Comparison of ENCODE assay signal across 10 cellular contexts in the genomic region with DNA sequence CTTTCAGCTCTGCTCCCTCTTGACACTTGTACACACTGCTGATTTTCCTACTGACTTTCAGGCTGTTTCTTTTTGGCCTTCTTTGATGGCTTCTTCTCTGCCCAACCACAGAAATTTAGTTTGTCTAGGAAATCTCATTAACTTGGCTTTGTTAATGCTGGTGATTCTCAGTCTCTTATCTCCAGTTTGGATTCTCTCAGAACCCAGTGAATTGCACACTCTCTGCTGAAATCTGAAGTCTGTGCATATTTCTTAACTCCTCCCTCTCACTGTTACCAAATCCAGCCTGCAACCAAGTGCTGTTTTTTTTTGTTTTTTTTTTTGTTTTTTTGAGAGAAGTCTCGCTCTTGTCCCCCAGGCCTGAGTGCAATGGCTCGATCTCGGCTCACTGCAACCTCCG.
DNase-seq lines count a peak whose midpoint lies in the region; ATAC-seq, FAIRE-seq and TF ChIP-seq lines count a peak whose summit lies in the region.
"Had no signal": no experiment of that assay in that cellular context is flagged by ENCODE, and none has a peak within 500 bp of the region (broad histone marks: within the 10 kb centered on the region; RNA-seq: fewer than 3 reads in every experiment).

No MANE protein-coding gene starts in this region.

- CTCF ChIA-PET in activated B cell treated with CpG ODN at 0.5 μM for 24 hours (lab: Charles Lee) = interaction anchor here (1.0 to 2.6 kb wide), 12 partner anchors 7 to 219 kb away, joined by 3 to 43 read pairs (median 5); partner anchors contain the start of genes CDC42SE2 and HINT1

- H3K79me2 ChIP-seq in KMS-11 (ENCODE audit: insufficient read depth, low read depth) (peaks cover 42% of the 10 kb centered on the region), hepatocyte (peaks cover 43% of the 10 kb centered on the region)

- H3K9me2 ChIP-seq in hepatocyte (replicated peaks; ENCODE audit: insufficient read depth) = no peaks in the 10 kb centered on the region

- H3K36me3 ChIP-seq in KMS-11 (ENCODE audit: insufficient read depth) (no peaks in the 10 kb centered on the region), hepatocyte (replicated peaks; ENCODE audit: insufficient read depth, low read depth) (no peaks in the 10 kb centered on the region)

- H2AFZ ChIP-seq in KMS-11 (ENCODE audit: low read depth) (no peak overlapping the region), hepatocyte (no peak overlapping the region)

- H3K27ac Mint-ChIP-seq in activated B cell treated with CpG ODN at 0.5 μM for 24 hours = peak overlapping the region; percentile 98
- H3K27ac Mint-ChIP-seq in stimulated activated naive B cell treated with anti-CD40 and anti-IgM and Interleukin-4, amounts not matched to agents 10 μg/mL and 1 μg/mL and 100 μg/mL, for 72 hours = peak overlapping the region; percentile 95

- no peaks in the 10 kb centered on the region for H4K20me1 ChIP-seq in KMS-11 (ENCODE audit: insufficient read depth)
- H4K20me1 ChIP-seq in hepatocyte (ENCODE audit: insufficient read depth, poor library complexity, severe bottlenecking) = no peaks in the 10 kb centered on the region

- POLR2A ChIA-PET in activated B cell treated with CpG ODN at 0.5 μM for 24 hours (lab: Charles Lee) = interaction anchor here (0.7 to 10.5 kb wide), 7 partner anchors 8 to 216 kb away, joined by 5 to 190 read pairs (median 8); partner anchors contain the start of genes CDC42SE2 and HINT1

- peak overlapping the region; percentile 59 for H3K4me3 Mint-ChIP-seq in activated B cell treated with CpG ODN at 0.5 μM for 24 hours
- peak overlapping the region; percentile 36 to 42 for H3K4me3 Mint-ChIP-seq in stimulated activated naive B cell treated with anti-CD40 and anti-IgM and Interleukin-4, amounts not matched to agents 10 μg/mL and 1 μg/mL and 100 μg/mL, for 72 hours

- H3K27me3 ChIP-seq in KMS-11 (ENCODE audit: insufficient read depth, low read depth) (no peaks in the 10 kb centered on the region), hepatocyte (no peaks in the 10 kb centered on the region)

- H3K4me3 ChIP-seq in KMS-11 (IDR thresholded peaks at IDR 0.05; ENCODE audit: insufficient read depth, low read depth, low read length) (no peak overlapping the region), fibroblast of villous mesenchyme (ENCODE audit: low read depth, low read length) (no peak overlapping the region), hepatocyte (no peak overlapping the region)

- peak overlapping the region; percentile 83; the same call in 1 of the 2 replicates for H3K9ac ChIP-seq in KMS-11

- H3K4me1 Mint-ChIP-seq in activated B cell treated with CpG ODN at 0.5 μM for 24 hours = peaks cover 72% of the 10 kb centered on the region
- H3K4me1 Mint-ChIP-seq in stimulated activated naive B cell treated with anti-CD40 and anti-IgM and Interleukin-4, amounts not matched to agents 10 μg/mL and 1 μg/mL and 100 μg/mL, for 72 hours = peaks cover 38 to 70% of the 10 kb centered on the region in 2 donors

- H3K27ac ChIP-seq in KMS-11 = peak overlapping the region; percentile 99
- no peak overlapping the region for H3K27ac ChIP-seq in hepatocyte

- H3K4me2 ChIP-seq in KMS-11 (peak overlapping the region; percentile 91), hepatocyte (no peak overlapping the region)

- WGBS in hepatocyte (ENCODE audit: low lambda C conversion rate, missing lambda C conversion rate) = 97% methylated on average over 4 of the region's 4 CpGs

- no peak for DNase-seq in activated B cell treated with CpG ODN at 0.5 μM for 24 hours
- peak; percentile 70 for DNase-seq in fibroblast of villous mesenchyme (ENCODE audit: low read depth)
- no peak for DNase-seq in stimulated activated naive B cell treated with anti-CD40 and anti-IgM and Interleukin-4, amounts not matched to agents 10 μg/mL and 1 μg/mL and 100 μg/mL, for 72 hours
- no peak for DNase-seq in NCI-H510A (lab: John Stamatoyannopoulos, UW)
- no peak for DNase-seq in hepatocyte (ENCODE audit: low spot score)
- no peak for DNase-seq in H54 (ENCODE audit: insufficient read length, low spot score)
- DNase-seq: mammary epithelial cell; NCI-H2107; stimulated activated CD4-positive, alpha-beta T cell treated with anti-CD3 and anti-CD28 coated beads, Interleukin-12 subunit alpha, Interleukin-12 subunit beta, amount 100 ng/mL, for 4 hours had no signal

- no peak for FAIRE-seq in H54 (lab: Jason Lieb, UNC)

- TF ChIP-seq POLR2A in H54 (IDR thresholded peaks at IDR 0.05; ENCODE audit: low read depth, low read length) = no peak

- no peak for ATAC-seq in activated B cell treated with CpG ODN at 0.5 μM for 24 hours (ENCODE audit: low read depth)
- no peak for ATAC-seq in stimulated activated naive B cell treated with anti-CD40 and anti-IgM and Interleukin-4, amounts not matched to agents 10 μg/mL and 1 μg/mL and 100 μg/mL, for 72 hours (replicated peaks)

- TF ChIP-seq CTCF in KMS-11 (conservative IDR thresholded peaks at IDR 0.05; ENCODE audit: low read depth, low read length) = no peak
- TF ChIP-seq CTCF in activated B cell treated with CpG ODN at 0.5 μM for 24 hours (IDR thresholded peaks at IDR 0.05) = no peak
- no peak for TF ChIP-seq CTCF in fibroblast of villous mesenchyme (IDR thresholded peaks at IDR 0.05; ENCODE audit: insufficient read depth, low read depth, low read length)
- TF ChIP-seq CTCF in hepatocyte (IDR thresholded peaks at IDR 0.05; ENCODE audit: poor library complexity) = no peak

- peaks cover 30% of the 10 kb centered on the region for H3K36me3 Mint-ChIP-seq in activated B cell treated with CpG ODN at 0.5 μM for 24 hours (ENCODE audit: low read depth)
- H3K36me3 Mint-ChIP-seq in stimulated activated naive B cell treated with anti-CD40 and anti-IgM and Interleukin-4, amounts not matched to agents 10 μg/mL and 1 μg/mL and 100 μg/mL, for 72 hours = peaks cover 15 to 33% of the 10 kb centered on the region in 2 donors

- intact Hi-C loops in activated B cell treated with CpG ODN at 0.5 μM for 24 hours (cut with micrococcal nuclease) = loop anchor here (5.0 kb wide), 1 partner anchor 54 kb away; no protein-coding TSS in a partner anchor

- H3K4me1 ChIP-seq in KMS-11 (ENCODE audit: low read depth, poor library complexity, severe bottlenecking) (peaks cover 91% of the 10 kb centered on the region), hepatocyte (ENCODE audit: insufficient read depth) (peaks cover 9% of the 10 kb centered on the region)

- H3K9me3 Mint-ChIP-seq in activated B cell treated with CpG ODN at 0.5 μM for 24 hours = no peaks in the 10 kb centered on the region
- peaks cover 2 to 4% of the 10 kb centered on the region in 2 donors for H3K9me3 Mint-ChIP-seq in stimulated activated naive B cell treated with anti-CD40 and anti-IgM and Interleukin-4, amounts not matched to agents 10 μg/mL and 1 μg/mL and 100 μg/mL, for 72 hours

- no peaks in the 10 kb centered on the region for H3K9me3 ChIP-seq in hepatocyte (ENCODE audit: low read depth)

- H3K27me3 Mint-ChIP-seq in activated B cell treated with CpG ODN at 0.5 μM for 24 hours = no peaks in the 10 kb centered on the region
- no peaks in the 10 kb centered on the region for H3K27me3 Mint-ChIP-seq in stimulated activated naive B cell treated with anti-CD40 and anti-IgM and Interleukin-4, amounts not matched to agents 10 μg/mL and 1 μg/mL and 100 μg/mL, for 72 hours
